ENCODE assay signal across 26 cellular contexts in genomic region chr12:82659343-82660207, GRCh38.
"Had no signal": no experiment of that assay in that cellular context is flagged by ENCODE, and none has a peak within 500 bp of the region (broad histone marks: within the 10 kb centered on the region; RNA-seq: fewer than 3 reads in every experiment).

No MANE protein-coding gene starts in this region.

- H3K4me1 ChIP-seq: lower lobe of right lung, psoas muscle, right lobe of liver, suprapubic skin had no signal

- H3K4me3 Mint-ChIP-seq: activated B cell treated with CpG ODN at 0.5 μM for 24 hours; activated CD4-positive, alpha-beta memory T cell treated with anti-CD3 and anti-CD28 coated beads for 36 hours; activated naive CD8-positive, alpha-beta T cell treated with anti-CD3 and anti-CD28 coated beads for 36 hours; activated T-helper 17 cell treated with anti-CD3 and anti-CD28 coated beads, Interleukin-2, amount 50 U/mL, for 72 hours; endodermal cell; nephron; stimulated activated naive CD8-positive, alpha-beta T cell treated with anti-CD3 and anti-CD28 coated beads, Interleukin-15, Interleukin-2, amounts not matched to agents 100 ng/mL and 50 ng/mL, for 24 hours; type B pancreatic cell had no signal

- FAIRE-seq: islet of Langerhans, small intestine had no signal

- DNase-seq: activated B cell treated with CpG ODN at 0.5 μM for 24 hours; activated CD4-positive, alpha-beta memory T cell treated with anti-CD3 and anti-CD28 coated beads for 36 hours; activated CD4-positive, alpha-beta T cell treated with anti-CD3 and anti-CD28 coated beads for 4 hours; activated naive CD4-positive, alpha-beta T cell; activated naive CD8-positive, alpha-beta T cell treated with anti-CD3 and anti-CD28 coated beads for 36 hours; amniotic stem cell; dorsolateral prefrontal cortex; endodermal cell; left colon; lower lobe of right lung; occipital lobe; psoas muscle; stimulated activated CD4-positive, alpha-beta T cell treated with anti-CD3 and anti-CD28 coated beads, Interleukin-15, amount 100 ng/mL, for 24 hours; stimulated activated CD4-positive, alpha-beta T cell treated with anti-CD3 and anti-CD28 coated beads, Interleukin-2, amount 100 ng/mL, for 48 hours; T-helper 9 cell had no signal

- H3K27me3 Mint-ChIP-seq: activated B cell treated with CpG ODN at 0.5 μM for 24 hours, type B pancreatic cell had no signal

- H3K27me3 ChIP-seq: cardiac muscle cell, dorsolateral prefrontal cortex, hepatocyte, right lobe of liver, suprapubic skin had no signal

- ATAC-seq: activated T-helper 17 cell treated with anti-CD3 and anti-CD28 coated beads, Interleukin-2, amount 50 U/mL, for 72 hours; left colon; lower lobe of right lung; psoas muscle had no signal

- H3K27ac ChIP-seq: cardiac muscle cell, dorsolateral prefrontal cortex, epithelial cell of prostate, hepatocyte, lower lobe of right lung, psoas muscle, right lobe of liver, suprapubic skin had no signal

- H3K27ac Mint-ChIP-seq: activated B cell treated with CpG ODN at 0.5 μM for 24 hours; activated CD4-positive, alpha-beta memory T cell treated with anti-CD3 and anti-CD28 coated beads for 36 hours; activated naive CD8-positive, alpha-beta T cell treated with anti-CD3 and anti-CD28 coated beads for 36 hours; activated T-helper 17 cell treated with anti-CD3 and anti-CD28 coated beads, Interleukin-2, amount 50 U/mL, for 72 hours; endodermal cell; nephron; stimulated activated naive CD8-positive, alpha-beta T cell treated with anti-CD3 and anti-CD28 coated beads, Interleukin-15, Interleukin-2, amounts not matched to agents 100 ng/mL and 50 ng/mL, for 24 hours; type B pancreatic cell had no signal

- H3K9me3 Mint-ChIP-seq: activated CD4-positive, alpha-beta memory T cell treated with anti-CD3 and anti-CD28 coated beads for 36 hours; activated naive CD8-positive, alpha-beta T cell treated with anti-CD3 and anti-CD28 coated beads for 36 hours; activated T-helper 17 cell treated with anti-CD3 and anti-CD28 coated beads, Interleukin-2, amount 50 U/mL, for 72 hours; stimulated activated naive CD8-positive, alpha-beta T cell treated with anti-CD3 and anti-CD28 coated beads, Interleukin-15, Interleukin-2, amounts not matched to agents 100 ng/mL and 50 ng/mL, for 24 hours; type B pancreatic cell had no signal

- H3K4me3 ChIP-seq: cardiac muscle cell, hepatocyte, lower lobe of right lung, psoas muscle, right lobe of liver, suprapubic skin had no signal

- H3K4me1 Mint-ChIP-seq: activated B cell treated with CpG ODN at 0.5 μM for 24 hours; activated naive CD8-positive, alpha-beta T cell treated with anti-CD3 and anti-CD28 coated beads for 36 hours; activated T-helper 17 cell treated with anti-CD3 and anti-CD28 coated beads, Interleukin-2, amount 50 U/mL, for 72 hours had no signal

- H3K36me3 Mint-ChIP-seq: activated CD4-positive, alpha-beta memory T cell treated with anti-CD3 and anti-CD28 coated beads for 36 hours; activated naive CD8-positive, alpha-beta T cell treated with anti-CD3 and anti-CD28 coated beads for 36 hours; type B pancreatic cell had no signal

- H3K9me3 ChIP-seq: lower lobe of right lung, psoas muscle, right lobe of liver, suprapubic skin had no signal

- H3K36me3 ChIP-seq: cardiac muscle cell, lower lobe of right lung, right lobe of liver, suprapubic skin had no signal
